ENCODE assay signal across 6 cellular contexts in genomic region chr6:167284565-167284964, GRCh38. TPM values are rescaled to one million over a fixed set of nuclear protein-coding genes. Genes with fewer than 3 reads are reported as not detected.
"Had no signal": no experiment of that assay in that cellular context is flagged by ENCODE, and none has a peak within 500 bp of the region (broad histone marks: within the 10 kb centered on the region; RNA-seq: fewer than 3 reads in every experiment).

No MANE protein-coding gene starts in this region.

RNA-seq across cellular contexts. Expression of gene UNC93A, which starts 6.5 kb away (rescaled TPM):
- total RNA-seq: NCI-H460, PC-9, Right ventricle myocardium inferior, RPMI7951, SJCRH30 had no signal

RNA-seq across cellular contexts. Expression of gene TTLL2, which starts 40.3 kb away (rescaled TPM):
- total RNA-seq: NCI-H460, PC-9, Peyer's patch, Right ventricle myocardium inferior, RPMI7951, SJCRH30 had no signal
